In genomic region chr9:114467226-114467750, GRCh38 we compare ENCODE assay signal across 18 cellular contexts. TPM values are rescaled to one million over a fixed set of nuclear protein-coding genes. Genes with fewer than 3 reads are reported as not detected.
DNase-seq lines count a peak whose midpoint lies in the region; ATAC-seq and TF ChIP-seq lines count a peak whose summit lies in the region.
"Had no signal": no experiment of that assay in that cellular context is flagged by ENCODE, and none has a peak within 500 bp of the region (broad histone marks: within the 10 kb centered on the region; RNA-seq: fewer than 3 reads in every experiment).

No MANE protein-coding gene starts in this region.

- H3K4me1 Mint-ChIP-seq in activated CD8-positive, alpha-beta memory T cell treated with anti-CD3 and anti-CD28 coated beads, Interleukin-2, amount 10 ng/mL, durations not matched to agents 7 days and 5 days: no peaks in the 10 kb centered on the region
- H3K4me1 Mint-ChIP-seq in memory B cell: peaks cover 4% of the 10 kb centered on the region
- peaks cover 15% of the 10 kb centered on the region for H3K4me1 Mint-ChIP-seq in stimulated activated memory B cell treated with anti-CD40 and anti-IgM and Interleukin-4, amounts not matched to agents 10 μg/mL and 1 μg/mL and 100 μg/mL, for 72 hours

- intact Hi-C loops in gastrocnemius medialis (cut with DNase I; ENCODE audit: low total_unique reads) (no loop called here), left ventricle myocardium superior (cut with micrococcal nuclease) (no loop called here)

- H3K9me3 ChIP-seq in gastrocnemius medialis: no peaks in the 10 kb centered on the region
- H3K9me3 ChIP-seq: Peyer's patch had no signal

- H3K27ac ChIP-seq in RWPE1 (peak overlapping the region; percentile 14; the same call in 1 of the 2 replicates), gastrocnemius medialis (no peak overlapping the region)
- H3K27ac ChIP-seq: Peyer's patch had no signal

- H3K27ac Mint-ChIP-seq in activated CD8-positive, alpha-beta memory T cell treated with anti-CD3 and anti-CD28 coated beads, Interleukin-2, amount 10 ng/mL, durations not matched to agents 7 days and 5 days: no peak overlapping the region
- peak overlapping the region; percentile 9 for H3K27ac Mint-ChIP-seq in memory B cell
- H3K27ac Mint-ChIP-seq in stimulated activated memory B cell treated with anti-CD40 and anti-IgM and Interleukin-4, amounts not matched to agents 10 μg/mL and 1 μg/mL and 100 μg/mL, for 72 hours: no peak overlapping the region

- H3K4me3 ChIP-seq in gastrocnemius medialis: no peak overlapping the region
- H3K4me3 ChIP-seq: Peyer's patch had no signal

- DNase-seq in activated CD8-positive, alpha-beta memory T cell treated with anti-CD3 and anti-CD28 coated beads for 24 hours: peak; percentile 48
- no peak for DNase-seq in activated CD8-positive, alpha-beta memory T cell treated with anti-CD3 and anti-CD28 coated beads, Interleukin-2, amount 10 ng/mL, durations not matched to agents 7 days and 5 days
- DNase-seq in RWPE1 (ENCODE audit: low spot score) (no peak), memory B cell (ENCODE audit: low spot score in 2 of 2) (no peak), gastrocnemius medialis (no peak), left ventricle myocardium superior (no peak)
- DNase-seq: 8988T; GDM1; KBM-7; NCI-H1105 treated with DMSO at 0.1 percent for 48 hours; NCI-H1694; NCI-H510A; NCI-H748 treated with DMSO at 0.1 percent for 48 hours; NK-92 treated with Interleukin-12 subunit alpha and Interleukin-12 subunit beta, amount 100 ng/mL, for 24 hours; Peyer's patch had no signal

- no peaks in the 10 kb centered on the region for H3K36me3 ChIP-seq in gastrocnemius medialis
- H3K36me3 ChIP-seq: Peyer's patch had no signal

- TF ChIP-seq CTCF in RWPE1 (conservative IDR thresholded peaks at IDR 0.05; ENCODE audit: low read depth) (no peak), gastrocnemius medialis (IDR thresholded peaks at IDR 0.05 in 4 of 5, conservative IDR thresholded peaks at IDR 0.05 in 1 of 5) (no peak)

- POLR2A ChIA-PET in RWPE1 (lab: Yijun Ruan, JAX; ENCODE audit: low non-redundant PET): interaction anchor here (0.5 kb wide), 1 partner anchor 44 kb away, joined by 3 read pairs; no protein-coding TSS in a partner anchor

- no peaks in the 10 kb centered on the region for H3K27me3 Mint-ChIP-seq in activated CD8-positive, alpha-beta memory T cell treated with anti-CD3 and anti-CD28 coated beads, Interleukin-2, amount 10 ng/mL, durations not matched to agents 7 days and 5 days
- peaks cover 2% of the 10 kb centered on the region for H3K27me3 Mint-ChIP-seq in memory B cell
- H3K27me3 Mint-ChIP-seq in stimulated activated memory B cell treated with anti-CD40 and anti-IgM and Interleukin-4, amounts not matched to agents 10 μg/mL and 1 μg/mL and 100 μg/mL, for 72 hours: no peaks in the 10 kb centered on the region

- CTCF ChIA-PET in activated CD8-positive, alpha-beta memory T cell treated with anti-CD3 and anti-CD28 coated beads, Interleukin-2, amount 10 ng/mL, durations not matched to agents 7 days and 5 days (lab: Charles Lee): no interaction called here
- CTCF ChIA-PET in RWPE1 (lab: Yijun Ruan, JAX): interaction anchor here (0.9 kb wide), 1 partner anchor 15 kb away, joined by 4 read pairs; no protein-coding TSS in a partner anchor

- H3K36me3 Mint-ChIP-seq in activated CD8-positive, alpha-beta memory T cell treated with anti-CD3 and anti-CD28 coated beads, Interleukin-2, amount 10 ng/mL, durations not matched to agents 7 days and 5 days: no peaks in the 10 kb centered on the region
- H3K36me3 Mint-ChIP-seq in memory B cell: peaks cover 13% of the 10 kb centered on the region
- peaks cover 40% of the 10 kb centered on the region for H3K36me3 Mint-ChIP-seq in stimulated activated memory B cell treated with anti-CD40 and anti-IgM and Interleukin-4, amounts not matched to agents 10 μg/mL and 1 μg/mL and 100 μg/mL, for 72 hours

- no peak for ATAC-seq in activated CD8-positive, alpha-beta memory T cell treated with anti-CD3 and anti-CD28 coated beads, Interleukin-2, amount 10 ng/mL, durations not matched to agents 7 days and 5 days
- no peak for ATAC-seq in memory B cell (ENCODE audit: low read depth)
- ATAC-seq in stimulated activated memory B cell treated with anti-CD40 and anti-IgM and Interleukin-4, amounts not matched to agents 10 μg/mL and 1 μg/mL and 100 μg/mL, for 72 hours: peak; percentile 7
- ATAC-seq in GM18858 (IDR thresholded peaks at IDR 0.05; ENCODE audit: unreplicated experiment): no peak
- ATAC-seq in gastrocnemius medialis: no peak
- no peak for ATAC-seq in left ventricle myocardium superior
- ATAC-seq: Right ventricle myocardium inferior had no signal

- H3K4me1 ChIP-seq in gastrocnemius medialis: no peaks in the 10 kb centered on the region
- H3K4me1 ChIP-seq: Peyer's patch had no signal

- no peaks in the 10 kb centered on the region for H3K9me3 Mint-ChIP-seq in activated CD8-positive, alpha-beta memory T cell treated with anti-CD3 and anti-CD28 coated beads, Interleukin-2, amount 10 ng/mL, durations not matched to agents 7 days and 5 days (ENCODE audit: low read depth)
- peaks cover 4% of the 10 kb centered on the region for H3K9me3 Mint-ChIP-seq in memory B cell
- no peaks in the 10 kb centered on the region for H3K9me3 Mint-ChIP-seq in stimulated activated memory B cell treated with anti-CD40 and anti-IgM and Interleukin-4, amounts not matched to agents 10 μg/mL and 1 μg/mL and 100 μg/mL, for 72 hours

- TF ChIP-seq POLR2A in gastrocnemius medialis (IDR thresholded peaks at IDR 0.05): no peak

- in situ Hi-C loops in gastrocnemius medialis (cut with MboI; ENCODE audit: low sequenced_read_pairs in 4 of 4): no loop called here

- no peak overlapping the region for H3K4me3 Mint-ChIP-seq in activated CD8-positive, alpha-beta memory T cell treated with anti-CD3 and anti-CD28 coated beads, Interleukin-2, amount 10 ng/mL, durations not matched to agents 7 days and 5 days
- no peak overlapping the region for H3K4me3 Mint-ChIP-seq in memory B cell
- H3K4me3 Mint-ChIP-seq in stimulated activated memory B cell treated with anti-CD40 and anti-IgM and Interleukin-4, amounts not matched to agents 10 μg/mL and 1 μg/mL and 100 μg/mL, for 72 hours: no peak overlapping the region

- H3K27me3 ChIP-seq in gastrocnemius medialis: no peaks in the 10 kb centered on the region
- H3K27me3 ChIP-seq: Peyer's patch had no signal

RNA-seq across cellular contexts. Expression of gene WHRN, which starts 38.0 kb away (rescaled TPM):
- total RNA-seq in activated CD8-positive, alpha-beta memory T cell treated with anti-CD3 and anti-CD28 coated beads, Interleukin-2, amount 10 ng/mL, durations not matched to agents 7 days and 5 days: 10 to 100 TPM in 1 of 2 experiments, 1 to 10 TPM in 1; 6.5 to 12.4 TPM
- under 1 TPM in 2 of 4 donors, not detected in 2; 0.16 to 0.18 TPM for total RNA-seq in gastrocnemius medialis
- total RNA-seq in left ventricle myocardium superior: 0.57 TPM
